1 cellular context compared by ENCODE assay signal in the genomic region with DNA sequence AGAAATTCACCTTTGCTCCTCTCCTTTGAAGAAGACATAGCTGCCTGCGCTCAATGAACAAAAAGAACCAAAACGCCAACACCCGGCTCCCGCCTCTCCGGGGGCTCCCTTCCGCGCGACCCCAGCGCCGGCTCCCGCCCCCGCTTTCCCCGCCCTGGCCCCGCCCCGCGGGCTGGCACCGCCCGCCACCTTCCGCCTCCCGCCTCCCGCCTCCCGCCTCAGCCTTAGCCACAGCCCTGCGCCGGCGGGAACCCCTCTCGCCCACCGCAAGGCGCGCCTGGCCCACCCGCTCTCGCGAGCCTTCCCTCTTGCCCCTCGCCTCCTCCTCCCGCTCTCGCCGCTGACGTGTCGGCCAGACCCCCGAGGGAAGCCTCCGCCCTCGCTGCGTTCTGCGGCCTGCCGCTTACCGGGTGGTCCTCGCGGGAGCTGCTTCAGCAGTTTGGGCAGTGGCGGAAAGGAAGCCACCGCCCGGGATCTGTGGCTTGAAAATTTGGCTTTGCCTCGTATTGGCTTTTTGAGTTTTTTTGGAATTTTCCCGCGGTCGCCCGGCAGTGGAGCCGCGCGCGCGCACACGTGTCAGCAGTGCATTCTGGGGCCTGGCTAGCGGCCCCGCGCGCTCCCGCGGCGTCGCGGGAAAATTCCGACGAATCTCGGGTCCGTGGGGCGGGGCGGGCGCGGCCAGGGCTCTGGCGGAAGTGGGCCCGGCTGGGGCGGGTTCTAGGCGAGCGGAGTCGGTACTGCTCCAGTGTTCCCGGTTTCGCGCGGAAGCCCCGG.
TF ChIP-seq lines count a peak whose summit lies in the region.

A gene with protein sequence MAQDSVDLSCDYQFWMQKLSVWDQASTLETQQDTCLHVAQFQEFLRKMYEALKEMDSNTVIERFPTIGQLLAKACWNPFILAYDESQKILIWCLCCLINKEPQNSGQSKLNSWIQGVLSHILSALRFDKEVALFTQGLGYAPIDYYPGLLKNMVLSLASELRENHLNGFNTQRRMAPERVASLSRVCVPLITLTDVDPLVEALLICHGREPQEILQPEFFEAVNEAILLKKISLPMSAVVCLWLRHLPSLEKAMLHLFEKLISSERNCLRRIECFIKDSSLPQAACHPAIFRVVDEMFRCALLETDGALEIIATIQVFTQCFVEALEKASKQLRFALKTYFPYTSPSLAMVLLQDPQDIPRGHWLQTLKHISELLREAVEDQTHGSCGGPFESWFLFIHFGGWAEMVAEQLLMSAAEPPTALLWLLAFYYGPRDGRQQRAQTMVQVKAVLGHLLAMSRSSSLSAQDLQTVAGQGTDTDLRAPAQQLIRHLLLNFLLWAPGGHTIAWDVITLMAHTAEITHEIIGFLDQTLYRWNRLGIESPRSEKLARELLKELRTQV (minus strand): TSS at position 591 of the 774 bp plus-strand sequence. CDS start 68,418 bp downstream, outside the sequence.

TF ChIP-seq in K562, 482 proteins besides CTCF, POLR2A, EP300 and RAD21 (continued from another document and continues in another):
- TF ChIP-seq, protein P1, sequence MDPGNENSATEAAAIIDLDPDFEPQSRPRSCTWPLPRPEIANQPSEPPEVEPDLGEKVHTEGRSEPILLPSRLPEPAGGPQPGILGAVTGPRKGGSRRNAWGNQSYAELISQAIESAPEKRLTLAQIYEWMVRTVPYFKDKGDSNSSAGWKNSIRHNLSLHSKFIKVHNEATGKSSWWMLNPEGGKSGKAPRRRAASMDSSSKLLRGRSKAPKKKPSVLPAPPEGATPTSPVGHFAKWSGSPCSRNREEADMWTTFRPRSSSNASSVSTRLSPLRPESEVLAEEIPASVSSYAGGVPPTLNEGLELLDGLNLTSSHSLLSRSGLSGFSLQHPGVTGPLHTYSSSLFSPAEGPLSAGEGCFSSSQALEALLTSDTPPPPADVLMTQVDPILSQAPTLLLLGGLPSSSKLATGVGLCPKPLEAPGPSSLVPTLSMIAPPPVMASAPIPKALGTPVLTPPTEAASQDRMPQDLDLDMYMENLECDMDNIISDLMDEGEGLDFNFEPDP (CRISPR knock-in tag; IDR thresholded peaks at IDR 0.05) = 0 out of 2 replicates have a peak, but pooled peaks have one; percentile 60
- TF ChIP-seq YY1 (IDR thresholded peaks at IDR 0.05; ENCODE audit: borderline replicate concordance in 1 of 3, control insufficient read depth in 1 of 3, extremely low read depth in 1 of 3, insufficient read depth in 3 of 3, insufficient read length in 1 of 3, insufficient replicate concordance in 2 of 3, low read depth in 1 of 3, low read length in 2 of 3) (peak in 1 of 3 experiments; percentile 14), HOXB6 (CRISPR knock-in tag; IDR thresholded peaks at IDR 0.05; ENCODE audit: borderline replicate concordance) (no peak), CHCHD3 (CRISPR knock-in tag; IDR thresholded peaks at IDR 0.05) (0 out of 2 replicates have a peak, but pooled peaks have one; percentile 28), CHD4 (IDR thresholded peaks at IDR 0.05; ENCODE audit: insufficient read depth, insufficient replicate concordance, low read depth, low read length, poor library complexity, severe bottlenecking) (peak; percentile 66), SMAD2 (IDR thresholded peaks at IDR 0.05; ENCODE audit: low read depth, low read length) (no peak), NFIC (IDR thresholded peaks at IDR 0.05) (peak; percentile 64), EGR1 (conservative IDR thresholded peaks at IDR 0.05) (peak; percentile 94), ZBTB7A (IDR thresholded peaks at IDR 0.05; ENCODE audit: borderline replicate concordance, control insufficient read depth, low read depth, low read length) (peak; percentile 97), PRMT5 (CRISPR knock-in tag; IDR thresholded peaks at IDR 0.05) (no peak), MECOM (CRISPR knock-in tag; IDR thresholded peaks at IDR 0.05) (no peak), NCOA6 (IDR thresholded peaks at IDR 0.05) (no peak), ZNF121 (CRISPR knock-in tag; conservative IDR thresholded peaks at IDR 0.05) (no peak), ILK (tag; IDR thresholded peaks at IDR 0.05; ENCODE audit: borderline replicate concordance, low read depth) (no peak), ELF1 (tag; IDR thresholded peaks at IDR 0.05) (peak; percentile 60; the same call in 1 of the 2 replicates), FIP1L1 (IDR thresholded peaks at IDR 0.05; ENCODE audit: low read depth, low read length, poor library complexity, severe bottlenecking) (peak; percentile 81), ZNF76 (CRISPR knock-in tag; IDR thresholded peaks at IDR 0.05; ENCODE audit: borderline replicate concordance) (no peak), KAT7 (CRISPR knock-in tag; IDR thresholded peaks at IDR 0.05; ENCODE audit: borderline replicate concordance) (no peak), KAT2B (IDR thresholded peaks at IDR 0.05; ENCODE audit: low read depth, low read length) (no peak), ZNF175 (CRISPR knock-in tag; IDR thresholded peaks at IDR 0.05; ENCODE audit: low read depth) (no peak), SP2 (IDR thresholded peaks at IDR 0.05; ENCODE audit: extremely low read depth, low read depth, low read length, poor library complexity, severe bottlenecking) (no peak), XRCC4 (IDR thresholded peaks at IDR 0.05; ENCODE audit: extremely low read depth, insufficient read depth, insufficient read length) (no peak), CXXC5 (CRISPR knock-in tag; IDR thresholded peaks at IDR 0.05) (peak; percentile 86), ZNF197 (CRISPR knock-in tag; IDR thresholded peaks at IDR 0.05; ENCODE audit: low read depth) (no peak; the same call in 1 of the 2 replicates), TAF9B (IDR thresholded peaks at IDR 0.05; ENCODE audit: partially characterized antibody) (peak; percentile 56), ZNF324 (CRISPR knock-in tag; IDR thresholded peaks at IDR 0.05) (no peak), CAMTA2 (CRISPR knock-in tag; conservative IDR thresholded peaks at IDR 0.05) (no peak), NR2C2 (CRISPR knock-in tag; IDR thresholded peaks at IDR 0.05) (no peak), NR2C2 (tag; IDR thresholded peaks at IDR 0.05) (peak; percentile 60), ARID1B (IDR thresholded peaks at IDR 0.05) (0 out of 2 replicates have a peak, but pooled peaks have one; percentile 7), POLR2G (IDR thresholded peaks at IDR 0.05; ENCODE audit: low read depth, low read length) (peak; percentile 92), RAD51 (IDR thresholded peaks at IDR 0.05; ENCODE audit: borderline replicate concordance, low read depth) (peak; percentile 34; the same call in 1 of the 2 replicates), NBN (IDR thresholded peaks at IDR 0.05; ENCODE audit: low read depth) (no peak; the same call in 1 of the 2 replicates), ETV5 (CRISPR knock-in tag; IDR thresholded peaks at IDR 0.05; ENCODE audit: low read depth) (peak; percentile 62; the same call in 1 of the 2 replicates), NR3C1 (CRISPR knock-in tag; IDR thresholded peaks at IDR 0.05) (peak; percentile 77; the same call in 1 of the 2 replicates), CBX2 (IDR thresholded peaks at IDR 0.05; ENCODE audit: insufficient read depth, low read length, poor library complexity, severe bottlenecking) (no peak), EHMT2 (IDR thresholded peaks at IDR 0.05) (no peak), ZNF717 (CRISPR knock-in tag; IDR thresholded peaks at IDR 0.05) (no peak)
- TF ChIP-seq, protein P2, sequence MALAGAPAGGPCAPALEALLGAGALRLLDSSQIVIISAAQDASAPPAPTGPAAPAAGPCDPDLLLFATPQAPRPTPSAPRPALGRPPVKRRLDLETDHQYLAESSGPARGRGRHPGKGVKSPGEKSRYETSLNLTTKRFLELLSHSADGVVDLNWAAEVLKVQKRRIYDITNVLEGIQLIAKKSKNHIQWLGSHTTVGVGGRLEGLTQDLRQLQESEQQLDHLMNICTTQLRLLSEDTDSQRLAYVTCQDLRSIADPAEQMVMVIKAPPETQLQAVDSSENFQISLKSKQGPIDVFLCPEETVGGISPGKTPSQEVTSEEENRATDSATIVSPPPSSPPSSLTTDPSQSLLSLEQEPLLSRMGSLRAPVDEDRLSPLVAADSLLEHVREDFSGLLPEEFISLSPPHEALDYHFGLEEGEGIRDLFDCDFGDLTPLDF (CRISPR knock-in tag; IDR thresholded peaks at IDR 0.05) = peak; percentile 79; the same call in 1 of the 2 replicates
- TF ChIP-seq, protein P3, sequence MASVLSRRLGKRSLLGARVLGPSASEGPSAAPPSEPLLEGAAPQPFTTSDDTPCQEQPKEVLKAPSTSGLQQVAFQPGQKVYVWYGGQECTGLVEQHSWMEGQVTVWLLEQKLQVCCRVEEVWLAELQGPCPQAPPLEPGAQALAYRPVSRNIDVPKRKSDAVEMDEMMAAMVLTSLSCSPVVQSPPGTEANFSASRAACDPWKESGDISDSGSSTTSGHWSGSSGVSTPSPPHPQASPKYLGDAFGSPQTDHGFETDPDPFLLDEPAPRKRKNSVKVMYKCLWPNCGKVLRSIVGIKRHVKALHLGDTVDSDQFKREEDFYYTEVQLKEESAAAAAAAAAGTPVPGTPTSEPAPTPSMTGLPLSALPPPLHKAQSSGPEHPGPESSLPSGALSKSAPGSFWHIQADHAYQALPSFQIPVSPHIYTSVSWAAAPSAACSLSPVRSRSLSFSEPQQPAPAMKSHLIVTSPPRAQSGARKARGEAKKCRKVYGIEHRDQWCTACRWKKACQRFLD (CRISPR knock-in tag; IDR thresholded peaks at IDR 0.05) = peak; percentile 94
- TF ChIP-seq, protein P4, sequence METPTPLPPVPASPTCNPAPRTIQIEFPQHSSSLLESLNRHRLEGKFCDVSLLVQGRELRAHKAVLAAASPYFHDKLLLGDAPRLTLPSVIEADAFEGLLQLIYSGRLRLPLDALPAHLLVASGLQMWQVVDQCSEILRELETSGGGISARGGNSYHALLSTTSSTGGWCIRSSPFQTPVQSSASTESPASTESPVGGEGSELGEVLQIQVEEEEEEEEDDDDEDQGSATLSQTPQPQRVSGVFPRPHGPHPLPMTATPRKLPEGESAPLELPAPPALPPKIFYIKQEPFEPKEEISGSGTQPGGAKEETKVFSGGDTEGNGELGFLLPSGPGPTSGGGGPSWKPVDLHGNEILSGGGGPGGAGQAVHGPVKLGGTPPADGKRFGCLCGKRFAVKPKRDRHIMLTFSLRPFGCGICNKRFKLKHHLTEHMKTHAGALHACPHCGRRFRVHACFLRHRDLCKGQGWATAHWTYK (CRISPR knock-in tag; IDR thresholded peaks at IDR 0.05) = 0 out of 2 replicates have a peak, but pooled peaks have one; percentile 34
- TF ChIP-seq, protein P5, sequence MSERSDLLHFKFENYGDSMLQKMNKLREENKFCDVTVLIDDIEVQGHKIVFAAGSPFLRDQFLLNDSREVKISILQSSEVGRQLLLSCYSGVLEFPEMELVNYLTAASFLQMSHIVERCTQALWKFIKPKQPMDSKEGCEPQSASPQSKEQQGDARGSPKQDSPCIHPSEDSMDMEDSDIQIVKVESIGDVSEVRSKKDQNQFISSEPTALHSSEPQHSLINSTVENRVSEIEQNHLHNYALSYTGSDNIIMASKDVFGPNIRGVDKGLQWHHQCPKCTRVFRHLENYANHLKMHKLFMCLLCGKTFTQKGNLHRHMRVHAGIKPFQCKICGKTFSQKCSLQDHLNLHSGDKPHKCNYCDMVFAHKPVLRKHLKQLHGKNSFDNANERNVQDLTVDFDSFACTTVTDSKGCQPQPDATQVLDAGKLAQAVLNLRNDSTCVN (CRISPR knock-in tag; IDR thresholded peaks at IDR 0.05) = no peak
- TF ChIP-seq, protein P6, sequence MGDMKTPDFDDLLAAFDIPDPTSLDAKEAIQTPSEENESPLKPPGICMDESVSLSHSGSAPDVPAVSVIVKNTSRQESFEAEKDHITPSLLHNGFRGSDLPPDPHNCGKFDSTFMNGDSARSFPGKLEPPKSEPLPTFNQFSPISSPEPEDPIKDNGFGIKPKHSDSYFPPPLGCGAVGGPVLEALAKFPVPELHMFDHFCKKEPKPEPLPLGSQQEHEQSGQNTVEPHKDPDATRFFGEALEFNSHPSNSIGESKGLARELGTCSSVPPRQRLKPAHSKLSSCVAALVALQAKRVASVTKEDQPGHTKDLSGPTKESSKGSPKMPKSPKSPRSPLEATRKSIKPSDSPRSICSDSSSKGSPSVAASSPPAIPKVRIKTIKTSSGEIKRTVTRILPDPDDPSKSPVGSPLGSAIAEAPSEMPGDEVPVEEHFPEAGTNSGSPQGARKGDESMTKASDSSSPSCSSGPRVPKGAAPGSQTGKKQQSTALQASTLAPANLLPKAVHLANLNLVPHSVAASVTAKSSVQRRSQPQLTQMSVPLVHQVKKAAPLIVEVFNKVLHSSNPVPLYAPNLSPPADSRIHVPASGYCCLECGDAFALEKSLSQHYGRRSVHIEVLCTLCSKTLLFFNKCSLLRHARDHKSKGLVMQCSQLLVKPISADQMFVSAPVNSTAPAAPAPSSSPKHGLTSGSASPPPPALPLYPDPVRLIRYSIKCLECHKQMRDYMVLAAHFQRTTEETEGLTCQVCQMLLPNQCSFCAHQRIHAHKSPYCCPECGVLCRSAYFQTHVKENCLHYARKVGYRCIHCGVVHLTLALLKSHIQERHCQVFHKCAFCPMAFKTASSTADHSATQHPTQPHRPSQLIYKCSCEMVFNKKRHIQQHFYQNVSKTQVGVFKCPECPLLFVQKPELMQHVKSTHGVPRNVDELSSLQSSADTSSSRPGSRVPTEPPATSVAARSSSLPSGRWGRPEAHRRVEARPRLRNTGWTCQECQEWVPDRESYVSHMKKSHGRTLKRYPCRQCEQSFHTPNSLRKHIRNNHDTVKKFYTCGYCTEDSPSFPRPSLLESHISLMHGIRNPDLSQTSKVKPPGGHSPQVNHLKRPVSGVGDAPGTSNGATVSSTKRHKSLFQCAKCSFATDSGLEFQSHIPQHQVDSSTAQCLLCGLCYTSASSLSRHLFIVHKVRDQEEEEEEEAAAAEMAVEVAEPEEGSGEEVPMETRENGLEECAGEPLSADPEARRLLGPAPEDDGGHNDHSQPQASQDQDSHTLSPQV (IDR thresholded peaks at IDR 0.05) = 0 out of 2 replicates have a peak, but pooled peaks have one; percentile 60
- TF ChIP-seq, protein P7, sequence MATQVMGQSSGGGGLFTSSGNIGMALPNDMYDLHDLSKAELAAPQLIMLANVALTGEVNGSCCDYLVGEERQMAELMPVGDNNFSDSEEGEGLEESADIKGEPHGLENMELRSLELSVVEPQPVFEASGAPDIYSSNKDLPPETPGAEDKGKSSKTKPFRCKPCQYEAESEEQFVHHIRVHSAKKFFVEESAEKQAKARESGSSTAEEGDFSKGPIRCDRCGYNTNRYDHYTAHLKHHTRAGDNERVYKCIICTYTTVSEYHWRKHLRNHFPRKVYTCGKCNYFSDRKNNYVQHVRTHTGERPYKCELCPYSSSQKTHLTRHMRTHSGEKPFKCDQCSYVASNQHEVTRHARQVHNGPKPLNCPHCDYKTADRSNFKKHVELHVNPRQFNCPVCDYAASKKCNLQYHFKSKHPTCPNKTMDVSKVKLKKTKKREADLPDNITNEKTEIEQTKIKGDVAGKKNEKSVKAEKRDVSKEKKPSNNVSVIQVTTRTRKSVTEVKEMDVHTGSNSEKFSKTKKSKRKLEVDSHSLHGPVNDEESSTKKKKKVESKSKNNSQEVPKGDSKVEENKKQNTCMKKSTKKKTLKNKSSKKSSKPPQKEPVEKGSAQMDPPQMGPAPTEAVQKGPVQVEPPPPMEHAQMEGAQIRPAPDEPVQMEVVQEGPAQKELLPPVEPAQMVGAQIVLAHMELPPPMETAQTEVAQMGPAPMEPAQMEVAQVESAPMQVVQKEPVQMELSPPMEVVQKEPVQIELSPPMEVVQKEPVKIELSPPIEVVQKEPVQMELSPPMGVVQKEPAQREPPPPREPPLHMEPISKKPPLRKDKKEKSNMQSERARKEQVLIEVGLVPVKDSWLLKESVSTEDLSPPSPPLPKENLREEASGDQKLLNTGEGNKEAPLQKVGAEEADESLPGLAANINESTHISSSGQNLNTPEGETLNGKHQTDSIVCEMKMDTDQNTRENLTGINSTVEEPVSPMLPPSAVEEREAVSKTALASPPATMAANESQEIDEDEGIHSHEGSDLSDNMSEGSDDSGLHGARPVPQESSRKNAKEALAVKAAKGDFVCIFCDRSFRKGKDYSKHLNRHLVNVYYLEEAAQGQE (CRISPR knock-in tag; IDR thresholded peaks at IDR 0.05; ENCODE audit: low read depth) = no peak
